ENCODE assay signal across 8 cellular contexts in the genomic region with DNA sequence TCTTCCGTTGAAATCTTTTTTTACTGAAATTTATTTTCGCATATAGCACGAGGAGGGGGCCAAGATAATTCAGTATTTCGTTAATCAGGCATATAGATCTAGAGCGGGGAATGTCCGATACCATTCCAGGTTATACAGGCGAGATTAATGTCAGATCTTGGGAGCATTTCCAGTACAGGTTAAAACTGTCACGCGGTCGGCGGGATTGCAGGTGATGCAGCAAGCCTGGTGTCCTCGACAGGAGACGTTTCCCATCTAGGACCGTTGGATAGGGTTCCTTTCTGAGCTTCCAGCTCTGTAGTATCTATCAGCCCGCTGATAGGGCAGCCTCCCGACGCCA. TPM values are rescaled to one million over a fixed set of nuclear protein-coding genes. Genes with fewer than 3 reads are reported as not detected.
DNase-seq lines count a peak whose midpoint lies in the region; ATAC-seq, FAIRE-seq and TF ChIP-seq lines count a peak whose summit lies in the region.

No MANE protein-coding gene starts in this region.

- DNase-seq in HEK293T (ENCODE audit: extremely low spot score) (no peak), H54 (ENCODE audit: insufficient read length, low spot score) (no peak), NCI-H1417 (lab: John Stamatoyannopoulos, UW) (no peak)
- DNase-seq in activated CD8-positive, alpha-beta T cell treated with anti-CD3 and anti-CD28 coated beads, Interleukin-2, amount 10 ng/mL, durations not matched to agents 7 days and 5 days = no peak
- DNase-seq in stimulated activated effector memory CD8-positive, alpha-beta T cell treated with anti-CD3 and anti-CD28 coated beads, Interleukin-12 subunit alpha, Interleukin-12 subunit beta, amount 100 ng/mL, for 72 hours (ENCODE audit: low spot score in 2 of 2) = no peak

- peaks cover 7% of the 10 kb centered on the region for H3K27me3 Mint-ChIP-seq in activated CD8-positive, alpha-beta T cell treated with anti-CD3 and anti-CD28 coated beads, Interleukin-2, amount 10 ng/mL, durations not matched to agents 7 days and 5 days (ENCODE audit: low read depth)

- peaks cover 28% of the 10 kb centered on the region for H3K4me1 Mint-ChIP-seq in activated CD8-positive, alpha-beta T cell treated with anti-CD3 and anti-CD28 coated beads, Interleukin-2, amount 10 ng/mL, durations not matched to agents 7 days and 5 days (ENCODE audit: low read depth)
- H3K4me1 Mint-ChIP-seq in stimulated activated effector memory CD8-positive, alpha-beta T cell treated with anti-CD3 and anti-CD28 coated beads, Interleukin-12 subunit alpha, Interleukin-12 subunit beta, amount 100 ng/mL, for 72 hours = peaks cover 12% of the 10 kb centered on the region

- no peak for TF ChIP-seq POLR2A in H54 (IDR thresholded peaks at IDR 0.05; ENCODE audit: low read depth, low read length)

- H3K4me3 ChIP-seq in iPS-11a (ENCODE audit: low read depth, low read length) = peak overlapping the region; percentile 67

- POLR2A ChIA-PET in HEK293T (lab: Yijun Ruan, JAX) = interaction anchor here (0.6 to 2.5 kb wide), 48 partner anchors 8 to 311 kb away, joined by 3 to 23 read pairs (median 4); a partner anchor contains a TSS
- POLR2A ChIA-PET in activated CD8-positive, alpha-beta T cell treated with anti-CD3 and anti-CD28 coated beads, Interleukin-2, amount 10 ng/mL, durations not matched to agents 7 days and 5 days (lab: Charles Lee) = interaction anchor here (0.6 to 2.6 kb wide), 17 partner anchors 11 to 435 kb away, joined by 3 to 25 read pairs (median 6); a partner anchor contains a TSS

- no peak for ATAC-seq in activated CD8-positive, alpha-beta T cell treated with anti-CD3 and anti-CD28 coated beads, Interleukin-2, amount 10 ng/mL, durations not matched to agents 7 days and 5 days
- ATAC-seq in stimulated activated effector memory CD8-positive, alpha-beta T cell treated with anti-CD3 and anti-CD28 coated beads, Interleukin-12 subunit alpha, Interleukin-12 subunit beta, amount 100 ng/mL, for 72 hours = no peak
- ATAC-seq in HG02884 (IDR thresholded peaks at IDR 0.05; ENCODE audit: unreplicated experiment) (no peak), GM19397 (IDR thresholded peaks at IDR 0.05; ENCODE audit: unreplicated experiment) (no peak)

- peak overlapping the region; percentile 91 for H3K4me3 Mint-ChIP-seq in activated CD8-positive, alpha-beta T cell treated with anti-CD3 and anti-CD28 coated beads, Interleukin-2, amount 10 ng/mL, durations not matched to agents 7 days and 5 days
- H3K4me3 Mint-ChIP-seq in stimulated activated effector memory CD8-positive, alpha-beta T cell treated with anti-CD3 and anti-CD28 coated beads, Interleukin-12 subunit alpha, Interleukin-12 subunit beta, amount 100 ng/mL, for 72 hours = peak overlapping the region; percentile 85

- FAIRE-seq in H54 (lab: Jason Lieb, UNC) = no peak

- H3K27ac Mint-ChIP-seq in activated CD8-positive, alpha-beta T cell treated with anti-CD3 and anti-CD28 coated beads, Interleukin-2, amount 10 ng/mL, durations not matched to agents 7 days and 5 days = peak overlapping the region; percentile 95
- H3K27ac Mint-ChIP-seq in stimulated activated effector memory CD8-positive, alpha-beta T cell treated with anti-CD3 and anti-CD28 coated beads, Interleukin-12 subunit alpha, Interleukin-12 subunit beta, amount 100 ng/mL, for 72 hours = peak overlapping the region; percentile 94

- no peaks in the 10 kb centered on the region for H3K9me3 Mint-ChIP-seq in activated CD8-positive, alpha-beta T cell treated with anti-CD3 and anti-CD28 coated beads, Interleukin-2, amount 10 ng/mL, durations not matched to agents 7 days and 5 days (ENCODE audit: insufficient read depth)
- no peaks in the 10 kb centered on the region for H3K9me3 Mint-ChIP-seq in stimulated activated effector memory CD8-positive, alpha-beta T cell treated with anti-CD3 and anti-CD28 coated beads, Interleukin-12 subunit alpha, Interleukin-12 subunit beta, amount 100 ng/mL, for 72 hours

- CTCF ChIA-PET in HEK293T (lab: Yijun Ruan, JAX) = interaction anchor here (1.0 to 2.5 kb wide), 8 partner anchors 11 to 292 kb away, joined by 3 to 10 read pairs (median 5); no protein-coding TSS in a partner anchor
- CTCF ChIA-PET in activated CD8-positive, alpha-beta T cell treated with anti-CD3 and anti-CD28 coated beads, Interleukin-2, amount 10 ng/mL, durations not matched to agents 7 days and 5 days (lab: Charles Lee) = interaction anchor here (1.6 to 5.6 kb wide), 15 partner anchors 10 to 309 kb away, joined by 3 to 51 read pairs (median 7); no protein-coding TSS in a partner anchor

- H3K36me3 Mint-ChIP-seq in activated CD8-positive, alpha-beta T cell treated with anti-CD3 and anti-CD28 coated beads, Interleukin-2, amount 10 ng/mL, durations not matched to agents 7 days and 5 days (ENCODE audit: low read depth) = peaks cover 32% of the 10 kb centered on the region
- H3K36me3 Mint-ChIP-seq in stimulated activated effector memory CD8-positive, alpha-beta T cell treated with anti-CD3 and anti-CD28 coated beads, Interleukin-12 subunit alpha, Interleukin-12 subunit beta, amount 100 ng/mL, for 72 hours = peaks cover 53% of the 10 kb centered on the region

TF ChIP-seq in HEK293T, 16 proteins besides CTCF, POLR2A, EP300 and RAD21:
- TF ChIP-seq SUZ12 (IDR thresholded peaks at IDR 0.05) (no peak), ARNT (IDR thresholded peaks at IDR 0.05) (no peak), ZNF384 (IDR thresholded peaks at IDR 0.05) (no peak), ELF4 (IDR thresholded peaks at IDR 0.05) (no peak), CTBP1 (IDR thresholded peaks at IDR 0.05; ENCODE audit: borderline replicate concordance) (no peak), FOXA1 (IDR thresholded peaks at IDR 0.05) (no peak), BHLHE40 (IDR thresholded peaks at IDR 0.05; ENCODE audit: borderline replicate concordance) (no peak), FOXM1 (IDR thresholded peaks at IDR 0.05; ENCODE audit: borderline replicate concordance) (no peak), SP1 (IDR thresholded peaks at IDR 0.05) (no peak), L3MBTL2 (conservative IDR thresholded peaks at IDR 0.05) (peak; percentile 90), TARDBP (IDR thresholded peaks at IDR 0.05) (no peak), HDGF (IDR thresholded peaks at IDR 0.05; ENCODE audit: borderline replicate concordance) (no peak), NFRKB (IDR thresholded peaks at IDR 0.05) (peak; percentile 18; the same call in 1 of the 2 replicates), LEF1 (IDR thresholded peaks at IDR 0.05; ENCODE audit: borderline replicate concordance) (no peak)
- TF ChIP-seq, protein P1, sequence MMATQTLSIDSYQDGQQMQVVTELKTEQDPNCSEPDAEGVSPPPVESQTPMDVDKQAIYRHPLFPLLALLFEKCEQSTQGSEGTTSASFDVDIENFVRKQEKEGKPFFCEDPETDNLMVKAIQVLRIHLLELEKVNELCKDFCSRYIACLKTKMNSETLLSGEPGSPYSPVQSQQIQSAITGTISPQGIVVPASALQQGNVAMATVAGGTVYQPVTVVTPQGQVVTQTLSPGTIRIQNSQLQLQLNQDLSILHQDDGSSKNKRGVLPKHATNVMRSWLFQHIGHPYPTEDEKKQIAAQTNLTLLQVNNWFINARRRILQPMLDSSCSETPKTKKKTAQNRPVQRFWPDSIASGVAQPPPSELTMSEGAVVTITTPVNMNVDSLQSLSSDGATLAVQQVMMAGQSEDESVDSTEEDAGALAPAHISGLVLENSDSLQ (IDR thresholded peaks at IDR 0.05) = no peak

RNA-seq across cellular contexts. Expression of a gene that starts 0.4 kb away (rescaled TPM):
- total RNA-seq in activated CD8-positive, alpha-beta T cell treated with anti-CD3 and anti-CD28 coated beads, Interleukin-2, amount 10 ng/mL, durations not matched to agents 7 days and 5 days = 10 to 100 TPM; 36.3 to 43.7 TPM

RNA-seq across cellular contexts. Expression of a gene that starts 20.3 kb away (rescaled TPM):
- total RNA-seq in activated CD8-positive, alpha-beta T cell treated with anti-CD3 and anti-CD28 coated beads, Interleukin-2, amount 10 ng/mL, durations not matched to agents 7 days and 5 days = not detected

RNA-seq across cellular contexts. Expression of a gene that starts 56.1 kb away (rescaled TPM):
- not detected for total RNA-seq in activated CD8-positive, alpha-beta T cell treated with anti-CD3 and anti-CD28 coated beads, Interleukin-2, amount 10 ng/mL, durations not matched to agents 7 days and 5 days
